In genomic region chr2:128754246-128754724, GRCh38 we compare ENCODE assay signal across 8 cellular contexts.
DNase-seq lines count a peak whose midpoint lies in the region; ATAC-seq lines count a peak whose summit lies in the region.

No MANE protein-coding gene starts in this region.

- H3K4me1 Mint-ChIP-seq in activated naive CD4-positive, alpha-beta T cell treated with anti-CD3 and anti-CD28 coated beads, Interleukin-2, amount 10 ng/mL, durations not matched to agents 7 days and 5 days = peaks cover 15% of the 10 kb centered on the region
- no peaks in the 10 kb centered on the region for H3K4me1 Mint-ChIP-seq in activated CD4-positive, alpha-beta memory T cell treated with anti-CD3 and anti-CD28 coated beads for 36 hours (ENCODE audit: low read depth)

- CTCF ChIA-PET in activated naive CD4-positive, alpha-beta T cell treated with anti-CD3 and anti-CD28 coated beads, Interleukin-2, amount 10 ng/mL, durations not matched to agents 7 days and 5 days (lab: Charles Lee) = interaction anchor here (1.6 kb wide), 1 partner anchor 14 kb away, joined by 6 read pairs; no protein-coding TSS in a partner anchor
- CTCF ChIA-PET in activated CD4-positive, alpha-beta memory T cell treated with anti-CD3 and anti-CD28 coated beads for 36 hours (lab: Charles Lee) = interaction anchor here (1.5 kb wide), 1 partner anchor 18 kb away, joined by 5 read pairs; no protein-coding TSS in a partner anchor

- no peaks in the 10 kb centered on the region for H3K36me3 ChIP-seq in SJCRH30

- no peak overlapping the region for H3K4me3 Mint-ChIP-seq in activated naive CD4-positive, alpha-beta T cell treated with anti-CD3 and anti-CD28 coated beads, Interleukin-2, amount 10 ng/mL, durations not matched to agents 7 days and 5 days
- H3K4me3 Mint-ChIP-seq in activated CD4-positive, alpha-beta memory T cell treated with anti-CD3 and anti-CD28 coated beads for 36 hours = no peak overlapping the region

- intact Hi-C loops in posterior vena cava (cut with DNase I) = no loop called here
- intact Hi-C loops in activated CD4-positive, alpha-beta memory T cell treated with anti-CD3 and anti-CD28 coated beads for 36 hours (cut with micrococcal nuclease) = no loop called here

- H3K9me3 ChIP-seq in SJCRH30 (replicated peaks) = no peaks in the 10 kb centered on the region

- no peak overlapping the region for H3K27ac ChIP-seq in SJCRH30

- no peak overlapping the region for H3K4me3 ChIP-seq in SJCRH30

- no peaks in the 10 kb centered on the region for H3K27me3 ChIP-seq in SJCRH30

- peaks cover 11% of the 10 kb centered on the region for H3K4me1 ChIP-seq in SJCRH30

- peaks cover 14% of the 10 kb centered on the region for H3K27me3 Mint-ChIP-seq in activated naive CD4-positive, alpha-beta T cell treated with anti-CD3 and anti-CD28 coated beads, Interleukin-2, amount 10 ng/mL, durations not matched to agents 7 days and 5 days
- H3K27me3 Mint-ChIP-seq in activated CD4-positive, alpha-beta memory T cell treated with anti-CD3 and anti-CD28 coated beads for 36 hours = peaks cover 9% of the 10 kb centered on the region

- no peaks in the 10 kb centered on the region for H3K36me3 Mint-ChIP-seq in activated naive CD4-positive, alpha-beta T cell treated with anti-CD3 and anti-CD28 coated beads, Interleukin-2, amount 10 ng/mL, durations not matched to agents 7 days and 5 days
- H3K36me3 Mint-ChIP-seq in activated CD4-positive, alpha-beta memory T cell treated with anti-CD3 and anti-CD28 coated beads for 36 hours = no peaks in the 10 kb centered on the region

- POLR2A ChIA-PET in activated CD4-positive, alpha-beta memory T cell treated with anti-CD3 and anti-CD28 coated beads for 36 hours (lab: Charles Lee) = no interaction called here

- no peaks in the 10 kb centered on the region for H3K9me3 Mint-ChIP-seq in activated naive CD4-positive, alpha-beta T cell treated with anti-CD3 and anti-CD28 coated beads, Interleukin-2, amount 10 ng/mL, durations not matched to agents 7 days and 5 days
- H3K9me3 Mint-ChIP-seq in activated CD4-positive, alpha-beta memory T cell treated with anti-CD3 and anti-CD28 coated beads for 36 hours = no peaks in the 10 kb centered on the region

- no peak overlapping the region for H3K27ac Mint-ChIP-seq in activated naive CD4-positive, alpha-beta T cell treated with anti-CD3 and anti-CD28 coated beads, Interleukin-2, amount 10 ng/mL, durations not matched to agents 7 days and 5 days
- no peak overlapping the region for H3K27ac Mint-ChIP-seq in activated CD4-positive, alpha-beta memory T cell treated with anti-CD3 and anti-CD28 coated beads for 36 hours

- peak; percentile 93 for ATAC-seq in HG03095 (IDR thresholded peaks at IDR 0.05; ENCODE audit: unreplicated experiment)

- DNase-seq in activated naive CD4-positive, alpha-beta T cell treated with anti-CD3 and anti-CD28 coated beads, Interleukin-2, amount 10 ng/mL, durations not matched to agents 7 days and 5 days = peak; percentile 57
- no peak for DNase-seq in activated naive CD4-positive, alpha-beta T cell (lab: John Stamatoyannopoulos, UW)
- DNase-seq in SJCRH30 (peak; percentile 70 to 73), medulla oblongata (ENCODE audit: extremely low spot score) (peak; percentile 74), posterior vena cava (ENCODE audit: low spot score) (no peak), D341Med (ENCODE audit: low spot score) (no peak)
- DNase-seq in activated CD4-positive, alpha-beta memory T cell treated with anti-CD3 and anti-CD28 coated beads for 36 hours = no peak

Comparison
In these comparisons a context has a peak if more than half of its experiments do, and no peak if none do; other contexts are left out.
1. DNase-seq: peak in activated naive CD4-positive, alpha-beta T cell treated with anti-CD3 and anti-CD28 coated beads, Interleukin-2, amount 10 ng/mL, durations not matched to agents 7 days and 5 days (single experiment), SJCRH30 (2 of 2) and medulla oblongata (single experiment); none in activated naive CD4-positive, alpha-beta T cell (0 of 4), posterior vena cava (single experiment), activated CD4-positive, alpha-beta memory T cell treated with anti-CD3 and anti-CD28 coated beads for 36 hours (single experiment) and D341Med (single experiment).